Comparison of ENCODE assay signal across 21 cellular contexts in genomic region chr13:41494202-41494601, GRCh38. TPM values are rescaled to one million over a fixed set of nuclear protein-coding genes. Genes with fewer than 3 reads are reported as not detected.
DNase-seq lines count a peak whose midpoint lies in the region; ATAC-seq and TF ChIP-seq lines count a peak whose summit lies in the region.
"Had no signal": no experiment of that assay in that cellular context is flagged by ENCODE, and none has a peak within 500 bp of the region (broad histone marks: within the 10 kb centered on the region; RNA-seq: fewer than 3 reads in every experiment).

No MANE protein-coding gene starts in this region.

- peaks cover 3% of the 10 kb centered on the region for H3K79me1 ChIP-seq in trophoblast cell (ENCODE audit: low read length)

- H3K4me1 ChIP-seq in esophagus muscularis mucosa (peaks cover 20 to 37% (median 31%) of the 10 kb centered on the region in 4 donors), trophoblast cell (ENCODE audit: control insufficient read depth in 1 of 2, insufficient read depth in 2 of 2, low read length in 2 of 2) (peaks cover 10 to 14% of the 10 kb centered on the region in 2 experiments), smooth muscle cell (ENCODE audit: low read depth) (no peaks in the 10 kb centered on the region)
- H3K4me1 ChIP-seq: pancreas had no signal

- no peak for TF ChIP-seq POLR2A in esophagus muscularis mucosa (IDR thresholded peaks at IDR 0.05; ENCODE audit: low read depth)

- H3K27ac Mint-ChIP-seq in activated CD4-positive, alpha-beta T cell treated with anti-CD3 and anti-CD28 coated beads for 36 hours = peak overlapping the region; percentile 92
- H3K27ac Mint-ChIP-seq in activated CD8-positive, alpha-beta T cell treated with anti-CD3 and anti-CD28 coated beads for 36 hours = peak overlapping the region; percentile 74

- H3K9me3 Mint-ChIP-seq in activated CD4-positive, alpha-beta T cell treated with anti-CD3 and anti-CD28 coated beads for 36 hours (ENCODE audit: low read depth) = no peaks in the 10 kb centered on the region
- H3K9me3 Mint-ChIP-seq in activated CD8-positive, alpha-beta T cell treated with anti-CD3 and anti-CD28 coated beads for 36 hours = peaks cover 2% of the 10 kb centered on the region
- H3K9me3 Mint-ChIP-seq: activated T-cell treated with anti-CD3 and anti-CD28 coated beads, Interleukin-2, amount 50 U/mL, for 24 hours had no signal

- H3K79me2 ChIP-seq in trophoblast cell (ENCODE audit: control insufficient read depth, insufficient read depth, low read length, poor library complexity) (no peaks in the 10 kb centered on the region), smooth muscle cell (ENCODE audit: low read depth) (no peaks in the 10 kb centered on the region)

- H2BK12ac ChIP-seq in trophoblast cell (ENCODE audit: low read length) = peak overlapping the region; percentile 23

- H2BK5ac ChIP-seq in trophoblast cell (ENCODE audit: low read depth, low read length, poor library complexity) = no peak overlapping the region

- no peak overlapping the region for H4K8ac ChIP-seq in trophoblast cell (ENCODE audit: low read depth, low read length)

- no peaks in the 10 kb centered on the region for H3F3A ChIP-seq in smooth muscle cell (ENCODE audit: low read depth)

- H3K9me3 ChIP-seq in esophagus muscularis mucosa (no peaks in the 10 kb centered on the region), trophoblast cell (ENCODE audit: insufficient read depth, low read depth, low read length) (no peaks in the 10 kb centered on the region), smooth muscle cell (replicated peaks; ENCODE audit: low read depth) (no peaks in the 10 kb centered on the region)
- H3K9me3 ChIP-seq: pancreas, SK-N-SH had no signal

- no peak overlapping the region for H3K27ac ChIP-seq in esophagus muscularis mucosa (replicated peaks in 1 of 4)
- no peak overlapping the region for H3K27ac ChIP-seq in trophoblast cell (ENCODE audit: low read depth, low read length)
- H3K27ac ChIP-seq in smooth muscle cell (ENCODE audit: low read depth) = no peak overlapping the region
- H3K27ac ChIP-seq: 22Rv1, pancreas had no signal

- H2BK120ac ChIP-seq in trophoblast cell (ENCODE audit: insufficient read depth, low read length, poor library complexity) = no peak overlapping the region

- no peak overlapping the region for H2AK5ac ChIP-seq in trophoblast cell (ENCODE audit: low read length)

- no peak for TF ChIP-seq EP300 in esophagus muscularis mucosa (IDR thresholded peaks at IDR 0.05)

- CTCF ChIA-PET in activated CD4-positive, alpha-beta T cell treated with anti-CD3 and anti-CD28 coated beads for 36 hours (lab: Charles Lee) = interaction anchor here (0.7 to 1.1 kb wide), 2 partner anchors 36 to 229 kb away, joined by 4 to 6 read pairs; no protein-coding TSS in a partner anchor
- CTCF ChIA-PET in activated CD8-positive, alpha-beta T cell treated with anti-CD3 and anti-CD28 coated beads for 36 hours (lab: Charles Lee) = interaction anchor here (9.3 kb wide), 1 partner anchor 35 kb away, joined by 66 read pairs; no protein-coding TSS in a partner anchor

- no peak for ATAC-seq in activated CD4-positive, alpha-beta T cell treated with anti-CD3 and anti-CD28 coated beads for 36 hours
- ATAC-seq in activated CD8-positive, alpha-beta T cell treated with anti-CD3 and anti-CD28 coated beads for 36 hours = no peak
- ATAC-seq: Panc1, pancreas had no signal

- WGBS in esophagus muscularis mucosa = 88% methylated on average over 5 of the region's 6 CpGs
- no CpG with 5 or more reads among the region's 6 CpGs for WGBS in trophoblast cell (ENCODE audit: extremely low coverage, insufficient coverage, insufficient read length)
- 85% methylated on average over 6 of the region's 6 CpGs for WGBS in smooth muscle cell (ENCODE audit: low lambda C conversion rate)

- no peaks in the 10 kb centered on the region for H4K20me1 ChIP-seq in smooth muscle cell (ENCODE audit: low read depth)

- H3K23ac ChIP-seq in trophoblast cell (ENCODE audit: low read length) = no peak overlapping the region

- H3K36me3 ChIP-seq in esophagus muscularis mucosa (no peaks in the 10 kb centered on the region), trophoblast cell (ENCODE audit: control insufficient read depth in 1 of 2, insufficient read depth in 2 of 2, low read length in 2 of 2) (no peaks in the 10 kb centered on the region), smooth muscle cell (ENCODE audit: low read depth) (no peaks in the 10 kb centered on the region)
- H3K36me3 ChIP-seq: pancreas had no signal

- H3K9ac ChIP-seq in trophoblast cell (ENCODE audit: low read length) = no peak overlapping the region
- no peak overlapping the region for H3K9ac ChIP-seq in smooth muscle cell (ENCODE audit: low read depth)
- H3K9ac ChIP-seq: SK-N-SH had no signal

- no peak overlapping the region for H2AFZ ChIP-seq in trophoblast cell (ENCODE audit: insufficient read depth, low read length, poor library complexity)
- H2AFZ ChIP-seq in smooth muscle cell (ENCODE audit: low read depth) = no peak overlapping the region

- peaks cover 15% of the 10 kb centered on the region for H3K36me3 Mint-ChIP-seq in activated CD4-positive, alpha-beta T cell treated with anti-CD3 and anti-CD28 coated beads for 36 hours (ENCODE audit: low read depth)
- peaks cover 4% of the 10 kb centered on the region for H3K36me3 Mint-ChIP-seq in activated CD8-positive, alpha-beta T cell treated with anti-CD3 and anti-CD28 coated beads for 36 hours (ENCODE audit: low read depth)

- H3K14ac ChIP-seq in trophoblast cell (ENCODE audit: low read length) = no peak overlapping the region

- no peak overlapping the region for H3K4me2 ChIP-seq in trophoblast cell (ENCODE audit: low read length)
- no peak overlapping the region for H3K4me2 ChIP-seq in smooth muscle cell
- H3K4me2 ChIP-seq: SK-N-SH had no signal

- H3K27me3 ChIP-seq in esophagus muscularis mucosa (no peaks in the 10 kb centered on the region), trophoblast cell (ENCODE audit: insufficient read depth, low read length) (no peaks in the 10 kb centered on the region), smooth muscle cell (ENCODE audit: low read depth) (no peaks in the 10 kb centered on the region)
- H3K27me3 ChIP-seq: pancreas had no signal

- POLR2A ChIA-PET in activated CD4-positive, alpha-beta T cell treated with anti-CD3 and anti-CD28 coated beads for 36 hours (lab: Charles Lee) = no interaction called here
- POLR2A ChIA-PET in activated CD8-positive, alpha-beta T cell treated with anti-CD3 and anti-CD28 coated beads for 36 hours (lab: Charles Lee) = interaction anchor here (0.8 to 3.7 kb wide), 2 partner anchors 29 to 35 kb away, joined by 3 to 16 read pairs; no protein-coding TSS in a partner anchor

- no peak overlapping the region for H3K4me3 Mint-ChIP-seq in activated CD4-positive, alpha-beta T cell treated with anti-CD3 and anti-CD28 coated beads for 36 hours
- H3K4me3 Mint-ChIP-seq in activated CD8-positive, alpha-beta T cell treated with anti-CD3 and anti-CD28 coated beads for 36 hours = no peak overlapping the region
- H3K4me3 Mint-ChIP-seq: activated T-cell treated with anti-CD3 and anti-CD28 coated beads, Interleukin-2, amount 50 U/mL, for 24 hours had no signal

- no peak overlapping the region for H3K4ac ChIP-seq in trophoblast cell (ENCODE audit: low read depth, low read length)

- H4K12ac ChIP-seq in trophoblast cell (ENCODE audit: low read depth, low read length) = no peak overlapping the region

- H3K18ac ChIP-seq in trophoblast cell (ENCODE audit: low read length) = no peak overlapping the region

- no peak for TF ChIP-seq CTCF in activated CD8-positive, alpha-beta T cell treated with anti-CD3 and anti-CD28 coated beads for 36 hours (IDR thresholded peaks at IDR 0.05)
- TF ChIP-seq CTCF in esophagus muscularis mucosa (IDR thresholded peaks at IDR 0.05) = no peak
- no peak for TF ChIP-seq CTCF in smooth muscle cell (IDR thresholded peaks at IDR 0.05; ENCODE audit: borderline replicate concordance, insufficient read depth, poor library complexity, severe bottlenecking)

- no peaks in the 10 kb centered on the region for H3K27me3 Mint-ChIP-seq in activated CD4-positive, alpha-beta T cell treated with anti-CD3 and anti-CD28 coated beads for 36 hours
- H3K27me3 Mint-ChIP-seq in activated CD8-positive, alpha-beta T cell treated with anti-CD3 and anti-CD28 coated beads for 36 hours = no peaks in the 10 kb centered on the region
- H3K27me3 Mint-ChIP-seq: activated T-cell treated with anti-CD3 and anti-CD28 coated beads, Interleukin-2, amount 50 U/mL, for 24 hours had no signal

- DNase-seq in activated CD4-positive, alpha-beta T cell treated with anti-CD3 and anti-CD28 coated beads for 36 hours = no peak
- DNase-seq in activated CD4-positive, alpha-beta T cell treated with anti-CD3 and anti-CD28 coated beads, Interleukin-2, amount 50 U/mL, for 1 hour = no peak
- DNase-seq in activated CD8-positive, alpha-beta T cell treated with anti-CD3 and anti-CD28 coated beads for 36 hours = no peak
- DNase-seq in esophagus muscularis mucosa (ENCODE audit: extremely low spot score) = peak; percentile 89
- no peak for DNase-seq in trophoblast cell
- DNase-seq in LoVo (ENCODE audit: low spot score) = no peak
- DNase-seq in activated T-cell treated with anti-CD3 and anti-CD28 coated beads, Interleukin-2, amount 50 U/mL, for 1 hour = no peak
- no peak for DNase-seq in smooth muscle cell (lab: John Stamatoyannopoulos, UW; ENCODE audit: unreplicated experiment)
- DNase-seq: activated CD4-positive, CD25-positive, alpha-beta regulatory T cell treated with anti-CD3 and anti-CD28 coated beads, Interleukin-2, amount 50 U/mL, for 72 hours; activated T-cell treated with anti-CD3 and anti-CD28 coated beads, Interleukin-2, amount 50 U/mL, for 24 hours; amygdala; DMS153; foreskin melanocyte; NCI-H1105 treated with DMSO at 0.1 percent for 48 hours; NCI-H2171; NCI-H774; pancreas; SK-N-SH; stimulated activated CD4-positive, alpha-beta T cell treated with anti-CD3 and anti-CD28 coated beads, Interleukin-2, amount 100 ng/mL, for 48 hours had no signal

- intact Hi-C loops in activated CD4-positive, alpha-beta T cell treated with anti-CD3 and anti-CD28 coated beads for 36 hours (cut with DNase I, micrococcal nuclease) = loop anchor here (5.0 to 10.0 kb wide), 2 partner anchors 93 to 421 kb away; no protein-coding TSS in a partner anchor
- intact Hi-C loops in activated CD8-positive, alpha-beta T cell treated with anti-CD3 and anti-CD28 coated beads for 36 hours (cut with micrococcal nuclease) = no loop called here
- intact Hi-C loops in esophagus muscularis mucosa (cut with DNase I) = no loop called here

- H4K91ac ChIP-seq in trophoblast cell (ENCODE audit: low read depth, low read length) = no peak overlapping the region

- peaks cover 89% of the 10 kb centered on the region for H3K4me1 Mint-ChIP-seq in activated CD4-positive, alpha-beta T cell treated with anti-CD3 and anti-CD28 coated beads for 36 hours
- peaks cover 83% of the 10 kb centered on the region for H3K4me1 Mint-ChIP-seq in activated CD8-positive, alpha-beta T cell treated with anti-CD3 and anti-CD28 coated beads for 36 hours (ENCODE audit: low read depth)

- H3K4me3 ChIP-seq in esophagus muscularis mucosa (no peak overlapping the region), trophoblast cell (ENCODE audit: low read depth, low read length) (no peak overlapping the region), smooth muscle cell (no peak overlapping the region)
- H3K4me3 ChIP-seq: pancreas had no signal

RNA-seq across cellular contexts. Expression of gene RGCC, which starts 36.9 kb away (rescaled TPM):
- 100 to 1,000 TPM; 134 to 146 TPM for total RNA-seq in activated CD4-positive, alpha-beta T cell treated with anti-CD3 and anti-CD28 coated beads for 36 hours
- total RNA-seq in activated CD8-positive, alpha-beta T cell treated with anti-CD3 and anti-CD28 coated beads for 36 hours = 100 to 1,000 TPM; 135 to 143 TPM
- total RNA-seq in esophagus muscularis mucosa = 100 to 1,000 TPM in 1 of 4 donors, 10 to 100 TPM in 3; 56.5 to 142 (median 77.1) TPM
- polyA plus RNA-seq in trophoblast cell (2013) = 29.5 and 29.8 TPM in 2 replicates
- total RNA-seq in smooth muscle cell = 4.5 and 15.1 TPM in 2 replicates
- polyA plus RNA-seq in smooth muscle cell = 10.7 and 11.7 TPM in 2 replicates

Comparison
In these comparisons a context has a peak if more than half of its experiments do, and no peak if none do; other contexts are left out.
1. intact Hi-C loops: an anchor here in activated CD4-positive, alpha-beta T cell treated with anti-CD3 and anti-CD28 coated beads for 36 hours (5.0 to 10.0 kb wide); none called in activated CD8-positive, alpha-beta T cell treated with anti-CD3 and anti-CD28 coated beads for 36 hours and esophagus muscularis mucosa.